ENCODE assay signal across 21 cellular contexts in genomic region chr6:108501559-108501958, GRCh38. TPM values are rescaled to one million over a fixed set of nuclear protein-coding genes. Genes with fewer than 3 reads are reported as not detected.
DNase-seq lines count a peak whose midpoint lies in the region; ATAC-seq and TF ChIP-seq lines count a peak whose summit lies in the region.
"Had no signal": no experiment of that assay in that cellular context is flagged by ENCODE, and none has a peak within 500 bp of the region (broad histone marks: within the 10 kb centered on the region; RNA-seq: fewer than 3 reads in every experiment).

No MANE protein-coding gene starts in this region.

- no peak overlapping the region for H3K4me3 Mint-ChIP-seq in HFFc6
- H3K4me3 Mint-ChIP-seq in T-helper 17 cell = no peak overlapping the region
- H3K4me3 Mint-ChIP-seq: activated B cell treated with CpG ODN at 0.5 μM for 24 hours; CD8-positive, alpha-beta memory T cell; GM23338; neural progenitor cell had no signal

- TF ChIP-seq CTCF in HFFc6 (IDR thresholded peaks at IDR 0.05) = no peak
- no peak for TF ChIP-seq CTCF in fibroblast of mammary gland (conservative IDR thresholded peaks at IDR 0.05; ENCODE audit: control insufficient read depth, insufficient read depth, low read depth, low read length)

- H3K27ac Mint-ChIP-seq in HFFc6 = no peak overlapping the region
- H3K27ac Mint-ChIP-seq in T-helper 17 cell = no peak overlapping the region
- H3K27ac Mint-ChIP-seq: activated B cell treated with CpG ODN at 0.5 μM for 24 hours; CD8-positive, alpha-beta memory T cell; GM23338; neural progenitor cell had no signal

- no peaks in the 10 kb centered on the region for H3K36me3 ChIP-seq in SK-N-MC (ENCODE audit: insufficient read depth, low read length)
- H3K36me3 ChIP-seq: neural progenitor cell, Peyer's patch, stomach had no signal

- H3K4me1 Mint-ChIP-seq in HFFc6 (ENCODE audit: low read depth) (peaks cover 15% of the 10 kb centered on the region), T-helper 17 cell (no peaks in the 10 kb centered on the region)
- H3K4me1 Mint-ChIP-seq: activated B cell treated with CpG ODN at 0.5 μM for 24 hours; CD8-positive, alpha-beta memory T cell; neural progenitor cell had no signal

- H3K27me3 Mint-ChIP-seq in HFFc6 (ENCODE audit: insufficient read depth) (no peaks in the 10 kb centered on the region), T-helper 17 cell (no peaks in the 10 kb centered on the region)
- H3K27me3 Mint-ChIP-seq: activated B cell treated with CpG ODN at 0.5 μM for 24 hours; CD8-positive, alpha-beta memory T cell had no signal

- no peak for ATAC-seq in T-helper 17 cell
- ATAC-seq: GM23338 had no signal

- H3K36me3 Mint-ChIP-seq in HFFc6 (ENCODE audit: low read depth) (peaks cover 10% of the 10 kb centered on the region; the same call in 1 of the 2 replicates), T-helper 17 cell (ENCODE audit: low read depth) (peaks cover 3% of the 10 kb centered on the region)

- H3K4me3 ChIP-seq in SK-N-MC (no peak overlapping the region), fibroblast of mammary gland (ENCODE audit: control insufficient read depth, low read depth, low read length) (no peak overlapping the region)
- H3K4me3 ChIP-seq: coronary artery, GM23338, neural progenitor cell, Peyer's patch, stomach had no signal

- in situ Hi-C loops in KBM-7 (cut with MboI; ENCODE audit: low pct_unique_long_range_greater_than_20kb, low sequenced_read_pairs) = loop anchor here (25.0 kb wide), 1 partner anchor 514 kb away; no protein-coding TSS in a partner anchor

- peak overlapping the region; percentile 68; the same call in 1 of the 2 replicates for H3K27ac ChIP-seq in SK-N-MC
- H3K27ac ChIP-seq: coronary artery, neural progenitor cell, Peyer's patch, stomach had no signal

- H3K9me3 Mint-ChIP-seq in HFFc6 = peaks cover 3% of the 10 kb centered on the region; the same call in 1 of the 2 replicates
- H3K9me3 Mint-ChIP-seq: activated B cell treated with CpG ODN at 0.5 μM for 24 hours; CD8-positive, alpha-beta memory T cell; GM23338; neural progenitor cell had no signal

- DNase-seq in A172 (ENCODE audit: low spot score) (peak; percentile 24), HFFc6 (peak; percentile 25), SK-N-MC (ENCODE audit: low read depth, low spot score) (no peak), fibroblast of mammary gland (ENCODE audit: low read depth) (peak; percentile 33), ecto neural progenitor cell (ENCODE audit: low spot score) (no peak), T-helper 17 cell (no peak), SHP77 (lab: John Stamatoyannopoulos, UW) (no peak), KBM-7 (no peak)
- DNase-seq: activated B cell treated with CpG ODN at 0.5 μM for 24 hours; CD8-positive, alpha-beta memory T cell; kidney; midbrain; NCI-H1694 treated with DMSO at 0.1 percent for 48 hours; NCI-H82; Peyer's patch; stimulated activated CD4-positive, alpha-beta T cell treated with anti-CD3 and anti-CD28 coated beads, Interleukin-15, amount 100 ng/mL, for 24 hours; stomach; T-helper 1 cell had no signal

- no peak overlapping the region for H3K9ac ChIP-seq in SK-N-MC (ENCODE audit: insufficient read length)
- H3K9ac ChIP-seq: neural progenitor cell had no signal

- no peaks in the 10 kb centered on the region for H3K9me3 ChIP-seq in SK-N-MC (ENCODE audit: low read depth, low read length)
- H3K9me3 ChIP-seq in T-helper 17 cell (ENCODE audit: control insufficient read depth, low read length, poor library complexity, severe bottlenecking) = no peaks in the 10 kb centered on the region
- H3K9me3 ChIP-seq: Peyer's patch, stomach had no signal

RNA-seq across cellular contexts. Expression of gene FOXO3, which starts 59.2 kb away (rescaled TPM):
- total RNA-seq in A172 (2014; rRNA removed; shearing (Covaris generic)) = 10.9 and 11.4 TPM in 2 replicates
- total RNA-seq in HFFc6 (2021; fragmentation: NEBNext Ultra II Directional; extraction: Animal tissue kit (Norgen Biotek cat#: 25700)) = 10 to 100 TPM; 21.1 to 28.9 (median 24.2) TPM
- total RNA-seq in T-helper 17 cell = 10 to 100 TPM; 22.6 to 34.1 TPM

Comparison
In these comparisons a context has a peak if more than half of its experiments do, and no peak if none do; other contexts are left out.
1. DNase-seq: peak in A172 (single experiment), HFFc6 (single experiment) and fibroblast of mammary gland (single experiment); none in SK-N-MC (single experiment), ecto neural progenitor cell (single experiment), T-helper 17 cell (0 of 3), SHP77 (0 of 2) and KBM-7 (single experiment).